Comparison of ENCODE assay signal across 1 cellular context in the genomic region with DNA sequence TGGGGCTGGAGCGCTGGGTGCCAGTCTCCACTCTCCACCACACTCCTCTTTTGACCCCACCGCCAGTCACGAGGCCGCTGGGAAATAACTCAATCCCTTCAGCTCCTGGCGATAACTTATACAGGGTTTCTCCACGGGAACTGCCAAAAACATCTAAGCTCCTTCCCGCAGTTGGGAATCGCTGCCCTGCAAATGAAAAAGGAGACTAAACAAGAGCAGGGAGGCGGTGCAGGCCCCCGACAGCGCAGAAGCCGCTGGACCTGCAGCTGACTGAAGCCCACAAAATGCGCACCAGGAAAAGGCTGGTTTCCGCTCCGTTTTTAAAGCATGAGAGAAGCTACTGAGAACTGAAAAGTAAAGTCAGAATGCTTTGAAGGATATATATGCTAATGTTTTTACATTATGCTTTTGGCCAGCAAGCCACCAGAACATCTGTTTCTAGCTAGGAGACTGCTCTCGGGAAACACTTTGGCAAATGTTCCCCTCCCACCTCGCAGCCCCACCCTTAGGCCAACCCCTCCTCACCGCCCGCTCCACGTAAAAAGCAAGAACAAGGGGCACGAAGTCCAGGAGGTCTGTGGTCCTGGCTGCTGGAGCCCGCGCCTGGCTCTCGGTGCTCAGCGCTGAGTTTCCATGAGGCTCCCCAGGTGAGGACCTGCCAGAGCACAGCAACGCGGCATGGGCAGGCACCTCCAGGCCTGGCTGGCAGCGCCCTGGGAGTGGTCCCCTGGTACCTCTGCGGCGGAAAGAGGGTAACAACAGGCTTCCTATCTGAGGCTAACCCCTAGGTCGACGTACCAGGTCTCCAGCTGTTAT.
TF ChIP-seq lines count a peak whose summit lies in the region.

No MANE protein-coding gene starts in this region.

TF ChIP-seq in HepG2, 621 proteins besides CTCF, POLR2A, EP300 and RAD21:
- TF ChIP-seq ARNT (IDR thresholded peaks at IDR 0.05) (no peak), BATF2 (CRISPR knock-in tag; IDR thresholded peaks at IDR 0.05) (no peak), SMAD1 (CRISPR knock-in tag; IDR thresholded peaks at IDR 0.05; ENCODE audit: borderline replicate concordance, low read depth) (no peak), ZFY (CRISPR knock-in tag; IDR thresholded peaks at IDR 0.05) (no peak), ZBTB40 (IDR thresholded peaks at IDR 0.05) (no peak), ZBTB40 (CRISPR knock-in tag; IDR thresholded peaks at IDR 0.05) (no peak), PHF21A (CRISPR knock-in tag; IDR thresholded peaks at IDR 0.05) (no peak), ZNF343 (CRISPR knock-in tag; IDR thresholded peaks at IDR 0.05) (no peak), RNF2 (conservative IDR thresholded peaks at IDR 0.05; ENCODE audit: low read depth) (no peak), ZNF44 (CRISPR knock-in tag; IDR thresholded peaks at IDR 0.05) (no peak), HOXA9 (CRISPR knock-in tag; IDR thresholded peaks at IDR 0.05; ENCODE audit: borderline replicate concordance) (no peak), NPAS2 (CRISPR knock-in tag; IDR thresholded peaks at IDR 0.05; ENCODE audit: borderline replicate concordance) (no peak), SP5 (CRISPR knock-in tag; IDR thresholded peaks at IDR 0.05; ENCODE audit: borderline replicate concordance, low read depth) (no peak), ZNF562 (CRISPR knock-in tag; IDR thresholded peaks at IDR 0.05; ENCODE audit: borderline replicate concordance) (no peak), ZBED4 (CRISPR knock-in tag; IDR thresholded peaks at IDR 0.05; ENCODE audit: borderline replicate concordance) (no peak), KDM2A (CRISPR knock-in tag; IDR thresholded peaks at IDR 0.05; ENCODE audit: borderline replicate concordance, low read depth) (no peak), ZNF274 (CRISPR knock-in tag; IDR thresholded peaks at IDR 0.05) (no peak), ATF1 (CRISPR knock-in tag; IDR thresholded peaks at IDR 0.05) (no peak)
- TF ChIP-seq, protein P1, sequence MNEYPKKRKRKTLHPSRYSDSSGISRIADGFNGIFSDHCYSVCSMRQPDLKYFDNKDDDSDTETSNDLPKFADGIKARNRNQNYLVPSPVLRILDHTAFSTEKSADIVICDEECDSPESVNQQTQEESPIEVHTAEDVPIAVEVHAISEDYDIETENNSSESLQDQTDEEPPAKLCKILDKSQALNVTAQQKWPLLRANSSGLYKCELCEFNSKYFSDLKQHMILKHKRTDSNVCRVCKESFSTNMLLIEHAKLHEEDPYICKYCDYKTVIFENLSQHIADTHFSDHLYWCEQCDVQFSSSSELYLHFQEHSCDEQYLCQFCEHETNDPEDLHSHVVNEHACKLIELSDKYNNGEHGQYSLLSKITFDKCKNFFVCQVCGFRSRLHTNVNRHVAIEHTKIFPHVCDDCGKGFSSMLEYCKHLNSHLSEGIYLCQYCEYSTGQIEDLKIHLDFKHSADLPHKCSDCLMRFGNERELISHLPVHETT (CRISPR knock-in tag; conservative IDR thresholded peaks at IDR 0.05) = no peak
- TF ChIP-seq, protein P2, sequence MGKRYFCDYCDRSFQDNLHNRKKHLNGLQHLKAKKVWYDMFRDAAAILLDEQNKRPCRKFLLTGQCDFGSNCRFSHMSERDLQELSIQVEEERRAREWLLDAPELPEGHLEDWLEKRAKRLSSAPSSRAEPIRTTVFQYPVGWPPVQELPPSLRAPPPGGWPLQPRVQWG (CRISPR knock-in tag; IDR thresholded peaks at IDR 0.05; ENCODE audit: borderline replicate concordance, low read depth) = no peak
